In the genomic region with DNA sequence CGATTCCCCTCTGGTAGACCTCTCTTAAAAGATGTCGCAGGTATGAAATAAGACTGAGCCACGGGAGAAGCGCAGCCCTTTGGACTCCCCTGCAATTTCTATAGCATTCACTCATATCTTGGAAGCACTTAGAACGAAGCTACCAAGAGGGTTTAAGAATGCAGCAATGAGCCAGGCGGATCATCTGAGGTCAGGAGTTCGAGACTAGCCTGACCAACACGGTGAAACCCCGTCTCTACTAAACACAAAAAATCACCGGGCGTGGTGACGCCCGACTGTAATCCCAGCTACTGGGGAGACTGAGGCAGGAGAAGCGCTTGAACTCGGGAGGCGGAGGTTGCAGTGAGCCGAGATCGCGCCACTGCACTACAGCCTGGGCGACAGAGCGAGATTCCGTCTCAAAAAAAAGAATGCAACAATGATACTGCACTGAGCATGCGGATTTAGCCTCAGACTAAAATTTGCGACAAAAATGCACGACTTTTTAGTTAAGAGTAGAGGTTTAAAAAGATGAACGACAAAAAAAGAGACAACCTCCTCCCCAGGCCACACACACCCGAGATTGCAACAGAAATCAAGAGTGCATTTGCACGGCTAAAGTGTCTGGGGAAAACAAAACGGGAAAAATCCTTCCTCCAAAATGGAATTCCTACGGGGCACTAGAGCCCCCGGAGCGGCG, we compare ENCODE assay signal across 8 cellular contexts. TPM values are rescaled to one million over a fixed set of nuclear protein-coding genes. Genes with fewer than 3 reads are reported as not detected.
DNase-seq lines count a peak whose midpoint lies in the region; ATAC-seq and TF ChIP-seq lines count a peak whose summit lies in the region.

No MANE protein-coding gene starts in this region.

- H3K9me3 Mint-ChIP-seq in activated CD4-positive, alpha-beta T cell treated with anti-CD3 and anti-CD28 coated beads for 36 hours (ENCODE audit: low read depth), result no peaks in the 10 kb centered on the region
- H3K9me3 Mint-ChIP-seq in activated naive CD4-positive, alpha-beta T cell treated with anti-CD3 and anti-CD28 coated beads for 36 hours, result no peaks in the 10 kb centered on the region

- H3K4me3 ChIP-seq in skeletal muscle cell (ENCODE audit: low read depth, low read length), result peak overlapping the region; percentile 97

- POLR2A ChIA-PET in activated CD4-positive, alpha-beta T cell treated with anti-CD3 and anti-CD28 coated beads for 36 hours (lab: Charles Lee), result interaction anchor here (0.6 to 1.0 kb wide), 3 partner anchors 18 to 473 kb away, joined by 3 read pairs; no protein-coding TSS in a partner anchor

- no peak for ATAC-seq in activated CD4-positive, alpha-beta T cell treated with anti-CD3 and anti-CD28 coated beads for 36 hours
- ATAC-seq in left cardiac atrium, result peak; percentile 11 to 14
- no peak for ATAC-seq in HG03571 (IDR thresholded peaks at IDR 0.05; ENCODE audit: unreplicated experiment)

- peaks cover 39% of the 10 kb centered on the region for H3K36me3 Mint-ChIP-seq in activated CD4-positive, alpha-beta T cell treated with anti-CD3 and anti-CD28 coated beads for 36 hours (ENCODE audit: low read depth)
- peaks cover 32% of the 10 kb centered on the region for H3K36me3 Mint-ChIP-seq in activated naive CD4-positive, alpha-beta T cell treated with anti-CD3 and anti-CD28 coated beads for 36 hours (ENCODE audit: low read depth)

- in situ Hi-C loops in GM13977 (cut with MboI; ENCODE audit: low pct_unique_long_range_greater_than_20kb, low sequenced_read_pairs, unreplicated experiment), result no loop called here

- CTCF ChIA-PET in activated CD4-positive, alpha-beta T cell treated with anti-CD3 and anti-CD28 coated beads for 36 hours (lab: Charles Lee), result interaction anchor here (1.6 kb wide), 2 partner anchors 23 to 79 kb away, joined by 3 to 6 read pairs; no protein-coding TSS in a partner anchor
- CTCF ChIA-PET in activated naive CD4-positive, alpha-beta T cell treated with anti-CD3 and anti-CD28 coated beads for 36 hours (lab: Charles Lee), result interaction anchor here (1.9 kb wide), 1 partner anchor 23 kb away, joined by 9 read pairs; no protein-coding TSS in a partner anchor

- peak overlapping the region; percentile 90 for H3K4me3 Mint-ChIP-seq in activated CD4-positive, alpha-beta T cell treated with anti-CD3 and anti-CD28 coated beads for 36 hours
- peak overlapping the region; percentile 96 for H3K4me3 Mint-ChIP-seq in activated naive CD4-positive, alpha-beta T cell treated with anti-CD3 and anti-CD28 coated beads for 36 hours

- H3K27ac Mint-ChIP-seq in activated CD4-positive, alpha-beta T cell treated with anti-CD3 and anti-CD28 coated beads for 36 hours, result peak overlapping the region; percentile 98
- peak overlapping the region; percentile 94 for H3K27ac Mint-ChIP-seq in activated naive CD4-positive, alpha-beta T cell treated with anti-CD3 and anti-CD28 coated beads for 36 hours

- peak; percentile 47 for DNase-seq in activated CD4-positive, alpha-beta T cell treated with anti-CD3 and anti-CD28 coated beads for 36 hours
- no peak for DNase-seq in activated CD4-positive, alpha-beta T cell treated with anti-CD3 and anti-CD28 coated beads, Interleukin-2, amount 50 U/mL, for 1 hour
- DNase-seq in activated naive CD4-positive, alpha-beta T cell treated with anti-CD3 and anti-CD28 coated beads for 36 hours, result peak; percentile 44
- DNase-seq in left cardiac atrium (no peak), skeletal muscle cell (ENCODE audit: low read depth) (no peak), GM13977 (ENCODE audit: low spot score) (no peak), NCI-H345 treated with DMSO at 0.1 percent for 48 hours (lab: John Stamatoyannopoulos, UW; ENCODE audit: unreplicated experiment) (no peak)

- intact Hi-C loops in activated CD4-positive, alpha-beta T cell treated with anti-CD3 and anti-CD28 coated beads for 36 hours (cut with DNase I, micrococcal nuclease), result loop anchor here (1.0 to 5.0 kb wide), 8 partner anchors 23 to 755 kb away; a partner anchor contains a TSS
- intact Hi-C loops in activated naive CD4-positive, alpha-beta T cell treated with anti-CD3 and anti-CD28 coated beads for 36 hours (cut with micrococcal nuclease), result loop anchor here (1.0 to 5.0 kb wide), 9 partner anchors 24 to 1154 kb away; a partner anchor contains a TSS
- intact Hi-C loops in left cardiac atrium (cut with DNase I), result no loop called here

- H3K4me1 Mint-ChIP-seq in activated CD4-positive, alpha-beta T cell treated with anti-CD3 and anti-CD28 coated beads for 36 hours, result peaks cover 49% of the 10 kb centered on the region
- H3K4me1 Mint-ChIP-seq in activated naive CD4-positive, alpha-beta T cell treated with anti-CD3 and anti-CD28 coated beads for 36 hours (ENCODE audit: low read depth), result peaks cover 46% of the 10 kb centered on the region

- H3K27me3 Mint-ChIP-seq in activated CD4-positive, alpha-beta T cell treated with anti-CD3 and anti-CD28 coated beads for 36 hours, result no peaks in the 10 kb centered on the region
- H3K27me3 Mint-ChIP-seq in activated naive CD4-positive, alpha-beta T cell treated with anti-CD3 and anti-CD28 coated beads for 36 hours (ENCODE audit: low read depth), result no peaks in the 10 kb centered on the region

- no peak for TF ChIP-seq CTCF in GM13977 (IDR thresholded peaks at IDR 0.05; ENCODE audit: extremely low read depth, insufficient read depth, missing control alignments)

RNA-seq across cellular contexts. Expression of a gene that starts 0.7 kb away (rescaled TPM):
- total RNA-seq in activated CD4-positive, alpha-beta T cell treated with anti-CD3 and anti-CD28 coated beads for 36 hours, result 100 to 1,000 TPM in 1 of 2 experiments, 10 to 100 TPM in 1; 62.1 to 148 TPM
- total RNA-seq in activated naive CD4-positive, alpha-beta T cell treated with anti-CD3 and anti-CD28 coated beads for 36 hours, result 100 to 1,000 TPM; 155 to 192 TPM
- 10 to 100 TPM; 69.3 to 95.7 TPM for total RNA-seq in left cardiac atrium

RNA-seq across cellular contexts. Expression of a gene that starts 33.1 kb away (rescaled TPM):
- total RNA-seq in activated CD4-positive, alpha-beta T cell treated with anti-CD3 and anti-CD28 coated beads for 36 hours, result 100 to 1,000 TPM; 126 to 154 TPM
- total RNA-seq in activated naive CD4-positive, alpha-beta T cell treated with anti-CD3 and anti-CD28 coated beads for 36 hours, result 100 to 1,000 TPM; 104 TPM
- total RNA-seq in left cardiac atrium, result 10 to 100 TPM; 47.0 to 54.6 TPM

Comparison
In these comparisons a context has a peak if more than half of its experiments do, and no peak if none do; other contexts are left out.
1. DNase-seq: peak in activated CD4-positive, alpha-beta T cell treated with anti-CD3 and anti-CD28 coated beads for 36 hours (single experiment) and activated naive CD4-positive, alpha-beta T cell treated with anti-CD3 and anti-CD28 coated beads for 36 hours (single experiment); none in activated CD4-positive, alpha-beta T cell treated with anti-CD3 and anti-CD28 coated beads, Interleukin-2, amount 50 U/mL, for 1 hour (single experiment), left cardiac atrium (single experiment), skeletal muscle cell (single experiment), GM13977 (single experiment) and NCI-H345 treated with DMSO at 0.1 percent for 48 hours (single experiment).
2. ATAC-seq: peak in left cardiac atrium (2 of 2); none in activated CD4-positive, alpha-beta T cell treated with anti-CD3 and anti-CD28 coated beads for 36 hours (single experiment) and HG03571 (single experiment).
3. intact Hi-C loops: an anchor here in activated CD4-positive, alpha-beta T cell treated with anti-CD3 and anti-CD28 coated beads for 36 hours (1.0 to 5.0 kb wide) and activated naive CD4-positive, alpha-beta T cell treated with anti-CD3 and anti-CD28 coated beads for 36 hours (1.0 to 5.0 kb wide); none called in left cardiac atrium.